Comparison of ENCODE assay signal across 1 cellular context in the genomic region with DNA sequence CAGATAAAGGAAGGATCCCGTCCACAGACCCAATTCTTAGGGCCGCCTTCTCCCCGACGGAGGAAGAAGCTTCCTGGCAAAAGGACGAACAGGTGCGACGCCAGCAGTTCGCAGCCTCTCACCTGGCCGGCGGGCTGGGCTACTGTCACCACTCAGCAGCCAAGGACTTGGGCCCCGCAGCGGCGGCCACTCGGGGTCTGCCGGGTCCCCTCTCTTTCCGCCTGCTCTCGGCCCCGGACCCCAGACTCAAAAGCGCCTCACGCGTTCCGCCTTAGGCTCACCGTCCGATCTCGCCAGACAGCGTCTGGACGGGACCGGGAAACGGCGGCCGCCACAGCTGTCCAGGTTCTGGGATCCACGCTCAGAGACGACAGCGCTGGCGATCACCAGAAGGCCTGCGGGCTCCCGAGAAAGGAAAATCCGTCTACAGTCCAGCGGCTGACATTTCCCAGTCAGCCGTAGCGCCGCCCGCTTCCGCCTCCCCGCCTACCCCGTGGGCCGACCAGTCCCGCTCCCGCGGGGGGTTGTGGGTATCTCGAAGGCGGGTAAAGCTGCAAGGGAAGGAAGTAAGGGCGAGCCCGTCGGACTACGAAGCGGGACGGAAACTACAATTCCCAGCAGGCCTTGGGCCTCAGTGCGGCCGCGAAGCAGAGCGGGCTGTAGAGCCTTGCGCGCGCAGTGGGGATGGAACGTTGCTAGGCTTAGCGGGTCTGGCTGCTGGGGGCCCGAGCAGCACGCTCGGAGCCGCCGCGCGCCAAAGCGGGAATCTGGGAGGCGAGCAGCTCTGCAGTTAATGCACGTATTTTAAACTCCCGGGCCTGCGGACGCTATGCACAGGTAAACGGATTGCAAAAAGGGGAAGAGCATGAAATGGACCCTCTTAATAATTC.
TF ChIP-seq lines count a peak whose summit lies in the region.

Gene LMBRD2 (minus strand): TSS at position 454 of the 890 bp plus-strand sequence. CDS start 8,538 bp downstream, outside the sequence.
Gene SKP2 (plus strand): TSS at position 678 of the 890 bp plus-strand sequence. CDS start 152 bp downstream, at position 830.

TF ChIP-seq in K562, 482 proteins besides CTCF, POLR2A, EP300 and RAD21 (continued from another document and continues in another):
- TF ChIP-seq, protein P1, sequence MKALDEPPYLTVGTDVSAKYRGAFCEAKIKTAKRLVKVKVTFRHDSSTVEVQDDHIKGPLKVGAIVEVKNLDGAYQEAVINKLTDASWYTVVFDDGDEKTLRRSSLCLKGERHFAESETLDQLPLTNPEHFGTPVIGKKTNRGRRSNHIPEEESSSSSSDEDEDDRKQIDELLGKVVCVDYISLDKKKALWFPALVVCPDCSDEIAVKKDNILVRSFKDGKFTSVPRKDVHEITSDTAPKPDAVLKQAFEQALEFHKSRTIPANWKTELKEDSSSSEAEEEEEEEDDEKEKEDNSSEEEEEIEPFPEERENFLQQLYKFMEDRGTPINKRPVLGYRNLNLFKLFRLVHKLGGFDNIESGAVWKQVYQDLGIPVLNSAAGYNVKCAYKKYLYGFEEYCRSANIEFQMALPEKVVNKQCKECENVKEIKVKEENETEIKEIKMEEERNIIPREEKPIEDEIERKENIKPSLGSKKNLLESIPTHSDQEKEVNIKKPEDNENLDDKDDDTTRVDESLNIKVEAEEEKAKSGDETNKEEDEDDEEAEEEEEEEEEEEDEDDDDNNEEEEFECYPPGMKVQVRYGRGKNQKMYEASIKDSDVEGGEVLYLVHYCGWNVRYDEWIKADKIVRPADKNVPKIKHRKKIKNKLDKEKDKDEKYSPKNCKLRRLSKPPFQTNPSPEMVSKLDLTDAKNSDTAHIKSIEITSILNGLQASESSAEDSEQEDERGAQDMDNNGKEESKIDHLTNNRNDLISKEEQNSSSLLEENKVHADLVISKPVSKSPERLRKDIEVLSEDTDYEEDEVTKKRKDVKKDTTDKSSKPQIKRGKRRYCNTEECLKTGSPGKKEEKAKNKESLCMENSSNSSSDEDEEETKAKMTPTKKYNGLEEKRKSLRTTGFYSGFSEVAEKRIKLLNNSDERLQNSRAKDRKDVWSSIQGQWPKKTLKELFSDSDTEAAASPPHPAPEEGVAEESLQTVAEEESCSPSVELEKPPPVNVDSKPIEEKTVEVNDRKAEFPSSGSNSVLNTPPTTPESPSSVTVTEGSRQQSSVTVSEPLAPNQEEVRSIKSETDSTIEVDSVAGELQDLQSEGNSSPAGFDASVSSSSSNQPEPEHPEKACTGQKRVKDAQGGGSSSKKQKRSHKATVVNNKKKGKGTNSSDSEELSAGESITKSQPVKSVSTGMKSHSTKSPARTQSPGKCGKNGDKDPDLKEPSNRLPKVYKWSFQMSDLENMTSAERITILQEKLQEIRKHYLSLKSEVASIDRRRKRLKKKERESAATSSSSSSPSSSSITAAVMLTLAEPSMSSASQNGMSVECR (CRISPR knock-in tag; IDR thresholded peaks at IDR 0.05), result peak; percentile 78
- TF ChIP-seq EWSR1 (IDR thresholded peaks at IDR 0.05; ENCODE audit: borderline replicate concordance, low read depth, partially characterized antibody) (no peak), MEF2D (tag; conservative IDR thresholded peaks at IDR 0.05; ENCODE audit: low read depth) (no peak), SP1 (CRISPR knock-in tag; IDR thresholded peaks at IDR 0.05) (peak; percentile 70; the same call in 1 of the 2 replicates), ZNF12 (CRISPR knock-in tag; IDR thresholded peaks at IDR 0.05) (peak; percentile 78), FOXP1 (CRISPR knock-in tag; IDR thresholded peaks at IDR 0.05) (0 out of 2 replicates have a peak, but pooled peaks have one; percentile 38), ZNF431 (CRISPR knock-in tag; IDR thresholded peaks at IDR 0.05) (no peak; the same call in 1 of the 2 replicates), SMARCE1 (IDR thresholded peaks at IDR 0.05) (no peak; the same call in 1 of the 2 replicates), KAT7 (CRISPR knock-in tag; IDR thresholded peaks at IDR 0.05; ENCODE audit: borderline replicate concordance) (peak; percentile 86; the same call in 1 of the 2 replicates), NEUROD1 (IDR thresholded peaks at IDR 0.05; ENCODE audit: borderline replicate concordance, low read depth, low read length, partially characterized antibody) (peak; percentile 19), ZSCAN29 (IDR thresholded peaks at IDR 0.05) (no peak; the same call in 1 of the 2 replicates), PHF20 (IDR thresholded peaks at IDR 0.05; ENCODE audit: partially characterized antibody) (peak; percentile 76), IRF1 (CRISPR knock-in tag; IDR thresholded peaks at IDR 0.05; ENCODE audit: borderline replicate concordance) (no peak), ZNF592 (IDR thresholded peaks at IDR 0.05) (peak; percentile 40), PRPF4 (IDR thresholded peaks at IDR 0.05; ENCODE audit: insufficient read depth, low read depth, low read length, poor library complexity, severe bottlenecking) (no peak), ZKSCAN8 (CRISPR knock-in tag; IDR thresholded peaks at IDR 0.05) (no peak), SAFB (IDR thresholded peaks at IDR 0.05; ENCODE audit: borderline replicate concordance, low read depth, low read length) (peak; percentile 42; the same call in 1 of the 2 replicates), MAFF (IDR thresholded peaks at IDR 0.05; ENCODE audit: low read length) (no peak), PML (IDR thresholded peaks at IDR 0.05; ENCODE audit: low read length) (no peak; the same call in none of the 2 replicates)
- TF ChIP-seq, protein P2, sequence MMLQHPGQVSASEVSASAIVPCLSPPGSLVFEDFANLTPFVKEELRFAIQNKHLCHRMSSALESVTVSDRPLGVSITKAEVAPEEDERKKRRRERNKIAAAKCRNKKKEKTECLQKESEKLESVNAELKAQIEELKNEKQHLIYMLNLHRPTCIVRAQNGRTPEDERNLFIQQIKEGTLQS (IDR thresholded peaks at IDR 0.05), result no peak
- TF ChIP-seq, protein P2 (CRISPR knock-in tag; conservative IDR thresholded peaks at IDR 0.05), result no peak
- TF ChIP-seq, protein P3, sequence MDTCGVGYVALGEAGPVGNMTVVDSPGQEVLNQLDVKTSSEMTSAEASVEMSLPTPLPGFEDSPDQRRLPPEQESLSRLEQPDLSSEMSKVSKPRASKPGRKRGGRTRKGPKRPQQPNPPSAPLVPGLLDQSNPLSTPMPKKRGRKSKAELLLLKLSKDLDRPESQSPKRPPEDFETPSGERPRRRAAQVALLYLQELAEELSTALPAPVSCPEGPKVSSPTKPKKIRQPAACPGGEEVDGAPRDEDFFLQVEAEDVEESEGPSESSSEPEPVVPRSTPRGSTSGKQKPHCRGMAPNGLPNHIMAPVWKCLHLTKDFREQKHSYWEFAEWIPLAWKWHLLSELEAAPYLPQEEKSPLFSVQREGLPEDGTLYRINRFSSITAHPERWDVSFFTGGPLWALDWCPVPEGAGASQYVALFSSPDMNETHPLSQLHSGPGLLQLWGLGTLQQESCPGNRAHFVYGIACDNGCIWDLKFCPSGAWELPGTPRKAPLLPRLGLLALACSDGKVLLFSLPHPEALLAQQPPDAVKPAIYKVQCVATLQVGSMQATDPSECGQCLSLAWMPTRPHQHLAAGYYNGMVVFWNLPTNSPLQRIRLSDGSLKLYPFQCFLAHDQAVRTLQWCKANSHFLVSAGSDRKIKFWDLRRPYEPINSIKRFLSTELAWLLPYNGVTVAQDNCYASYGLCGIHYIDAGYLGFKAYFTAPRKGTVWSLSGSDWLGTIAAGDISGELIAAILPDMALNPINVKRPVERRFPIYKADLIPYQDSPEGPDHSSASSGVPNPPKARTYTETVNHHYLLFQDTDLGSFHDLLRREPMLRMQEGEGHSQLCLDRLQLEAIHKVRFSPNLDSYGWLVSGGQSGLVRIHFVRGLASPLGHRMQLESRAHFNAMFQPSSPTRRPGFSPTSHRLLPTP (IDR thresholded peaks at IDR 0.05; ENCODE audit: borderline replicate concordance, extremely low read depth, insufficient read length), result no peak
- TF ChIP-seq, protein P4, sequence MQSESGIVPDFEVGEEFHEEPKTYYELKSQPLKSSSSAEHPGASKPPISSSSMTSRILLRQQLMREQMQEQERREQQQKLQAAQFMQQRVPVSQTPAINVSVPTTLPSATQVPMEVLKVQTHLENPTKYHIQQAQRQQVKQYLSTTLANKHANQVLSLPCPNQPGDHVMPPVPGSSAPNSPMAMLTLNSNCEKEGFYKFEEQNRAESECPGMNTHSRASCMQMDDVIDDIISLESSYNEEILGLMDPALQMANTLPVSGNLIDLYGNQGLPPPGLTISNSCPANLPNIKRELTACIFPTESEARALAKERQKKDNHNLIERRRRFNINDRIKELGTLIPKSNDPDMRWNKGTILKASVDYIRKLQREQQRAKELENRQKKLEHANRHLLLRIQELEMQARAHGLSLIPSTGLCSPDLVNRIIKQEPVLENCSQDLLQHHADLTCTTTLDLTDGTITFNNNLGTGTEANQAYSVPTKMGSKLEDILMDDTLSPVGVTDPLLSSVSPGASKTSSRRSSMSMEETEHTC (IDR thresholded peaks at IDR 0.05), result peak; percentile 29; the same call in 1 of the 2 replicates
- TF ChIP-seq, protein P5, sequence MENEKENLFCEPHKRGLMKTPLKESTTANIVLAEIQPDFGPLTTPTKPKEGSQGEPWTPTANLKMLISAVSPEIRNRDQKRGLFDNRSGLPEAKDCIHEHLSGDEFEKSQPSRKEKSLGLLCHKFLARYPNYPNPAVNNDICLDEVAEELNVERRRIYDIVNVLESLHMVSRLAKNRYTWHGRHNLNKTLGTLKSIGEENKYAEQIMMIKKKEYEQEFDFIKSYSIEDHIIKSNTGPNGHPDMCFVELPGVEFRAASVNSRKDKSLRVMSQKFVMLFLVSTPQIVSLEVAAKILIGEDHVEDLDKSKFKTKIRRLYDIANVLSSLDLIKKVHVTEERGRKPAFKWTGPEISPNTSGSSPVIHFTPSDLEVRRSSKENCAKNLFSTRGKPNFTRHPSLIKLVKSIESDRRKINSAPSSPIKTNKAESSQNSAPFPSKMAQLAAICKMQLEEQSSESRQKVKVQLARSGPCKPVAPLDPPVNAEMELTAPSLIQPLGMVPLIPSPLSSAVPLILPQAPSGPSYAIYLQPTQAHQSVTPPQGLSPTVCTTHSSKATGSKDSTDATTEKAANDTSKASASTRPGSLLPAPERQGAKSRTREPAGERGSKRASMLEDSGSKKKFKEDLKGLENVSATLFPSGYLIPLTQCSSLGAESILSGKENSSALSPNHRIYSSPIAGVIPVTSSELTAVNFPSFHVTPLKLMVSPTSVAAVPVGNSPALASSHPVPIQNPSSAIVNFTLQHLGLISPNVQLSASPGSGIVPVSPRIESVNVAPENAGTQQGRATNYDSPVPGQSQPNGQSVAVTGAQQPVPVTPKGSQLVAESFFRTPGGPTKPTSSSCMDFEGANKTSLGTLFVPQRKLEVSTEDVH (IDR thresholded peaks at IDR 0.05; ENCODE audit: low read depth, partially characterized antibody), result peak; percentile 66
- TF ChIP-seq, protein P6, sequence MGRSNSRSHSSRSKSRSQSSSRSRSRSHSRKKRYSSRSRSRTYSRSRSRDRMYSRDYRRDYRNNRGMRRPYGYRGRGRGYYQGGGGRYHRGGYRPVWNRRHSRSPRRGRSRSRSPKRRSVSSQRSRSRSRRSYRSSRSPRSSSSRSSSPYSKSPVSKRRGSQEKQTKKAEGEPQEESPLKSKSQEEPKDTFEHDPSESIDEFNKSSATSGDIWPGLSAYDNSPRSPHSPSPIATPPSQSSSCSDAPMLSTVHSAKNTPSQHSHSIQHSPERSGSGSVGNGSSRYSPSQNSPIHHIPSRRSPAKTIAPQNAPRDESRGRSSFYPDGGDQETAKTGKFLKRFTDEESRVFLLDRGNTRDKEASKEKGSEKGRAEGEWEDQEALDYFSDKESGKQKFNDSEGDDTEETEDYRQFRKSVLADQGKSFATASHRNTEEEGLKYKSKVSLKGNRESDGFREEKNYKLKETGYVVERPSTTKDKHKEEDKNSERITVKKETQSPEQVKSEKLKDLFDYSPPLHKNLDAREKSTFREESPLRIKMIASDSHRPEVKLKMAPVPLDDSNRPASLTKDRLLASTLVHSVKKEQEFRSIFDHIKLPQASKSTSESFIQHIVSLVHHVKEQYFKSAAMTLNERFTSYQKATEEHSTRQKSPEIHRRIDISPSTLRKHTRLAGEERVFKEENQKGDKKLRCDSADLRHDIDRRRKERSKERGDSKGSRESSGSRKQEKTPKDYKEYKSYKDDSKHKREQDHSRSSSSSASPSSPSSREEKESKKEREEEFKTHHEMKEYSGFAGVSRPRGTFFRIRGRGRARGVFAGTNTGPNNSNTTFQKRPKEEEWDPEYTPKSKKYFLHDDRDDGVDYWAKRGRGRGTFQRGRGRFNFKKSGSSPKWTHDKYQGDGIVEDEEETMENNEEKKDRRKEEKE (IDR thresholded peaks at IDR 0.05; ENCODE audit: borderline replicate concordance in 1 of 2, control insufficient read depth in 1 of 2, low read depth in 2 of 2, low read length in 1 of 2), result peak in 1 of 2 experiments; percentile 70; a peak in 1 of 4 replicates
